19 cellular contexts compared by ENCODE assay signal in the genomic region with DNA sequence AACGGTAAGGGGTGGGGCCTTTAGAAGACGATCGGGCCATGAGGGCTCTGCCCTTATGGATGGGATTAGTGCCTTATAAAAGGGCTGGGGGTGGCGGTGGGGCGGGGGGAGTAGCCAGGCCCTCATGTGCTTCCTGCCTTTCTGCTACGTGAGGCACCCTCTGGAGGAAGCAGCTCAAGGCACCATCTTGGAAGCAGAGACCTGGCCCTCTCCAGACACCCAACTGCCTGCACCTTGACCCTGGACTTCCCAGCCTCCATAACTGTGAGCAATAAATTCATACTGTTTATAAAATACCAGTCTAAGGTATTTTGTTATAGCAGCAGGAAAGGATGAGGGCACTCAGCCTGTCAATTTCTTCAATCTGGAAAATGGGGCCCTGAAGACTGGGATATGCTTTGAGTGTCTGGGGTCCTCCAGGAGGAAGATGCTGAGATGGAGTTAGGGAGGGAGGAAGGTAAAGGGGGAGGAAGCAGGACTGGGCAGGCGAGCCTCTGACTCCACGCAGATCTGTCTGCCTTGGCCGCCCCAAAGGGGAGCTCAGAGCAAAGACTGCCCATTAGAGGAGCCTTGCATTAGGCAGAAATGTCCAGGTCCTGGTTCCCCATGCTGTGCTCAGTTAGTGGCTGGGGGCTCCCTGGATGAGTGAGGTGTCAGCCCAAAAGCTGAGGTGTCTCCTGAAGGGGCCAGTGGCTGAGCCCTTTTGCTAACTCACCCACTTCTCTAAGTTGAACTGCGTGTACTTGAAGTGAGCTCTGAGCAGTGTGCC. TPM values are rescaled to one million over a fixed set of nuclear protein-coding genes. Genes with fewer than 3 reads are reported as not detected.
DNase-seq lines count a peak whose midpoint lies in the region; ATAC-seq, FAIRE-seq and TF ChIP-seq lines count a peak whose summit lies in the region.
"Had no signal": no experiment of that assay in that cellular context is flagged by ENCODE, and none has a peak within 500 bp of the region (broad histone marks: within the 10 kb centered on the region; RNA-seq: fewer than 3 reads in every experiment).

No MANE protein-coding gene starts in this region.

- no peak overlapping the region for H3K56ac ChIP-seq in H1 (replicated peaks; ENCODE audit: insufficient read length, low read depth, low read length)

- no peak for ATAC-seq in SK-N-SH treated with all-trans-retinoic acid at 6 μM for 48 hours
- ATAC-seq: GM12878 had no signal

- H3K36me3 Mint-ChIP-seq in progenitor cell of endocrine pancreas (ENCODE audit: insufficient read depth), result no peaks in the 10 kb centered on the region

- DNase-seq in NCI-H82 treated with DMSO at 0.1 percent for 48 hours (lab: John Stamatoyannopoulos, UW; ENCODE audit: unreplicated experiment) (peak; percentile 13), H1 (ENCODE audit: low read depth in 1 of 2, low spot score in 2 of 2) (no peak), neuronal stem cell (ENCODE audit: low spot score) (no peak), ascending aorta (ENCODE audit: low spot score in 2 of 2) (no peak), progenitor cell of endocrine pancreas (ENCODE audit: low spot score, unreplicated experiment) (no peak)
- no peak for DNase-seq in activated CD4-positive, alpha-beta T cell treated with anti-CD3 and anti-CD28 coated beads for 48 hours
- DNase-seq: ACHN; BE2C; C1 segment of cervical spinal cord; Caco-2; CD4-positive, alpha-beta T cell; DMS79 treated with DMSO at 0.1 percent for 48 hours; GF-D8; GOT3; H9 had no signal

- H3K9me3 ChIP-seq in H1 (ENCODE audit: insufficient read depth in 2 of 2, low read depth in 1 of 2, low read length in 1 of 2) (no peaks in the 10 kb centered on the region), neuronal stem cell (replicated peaks in 1 of 2; ENCODE audit: control insufficient read depth in 2 of 2, insufficient read depth in 1 of 2, low read depth in 1 of 2, low read length in 2 of 2) (no peaks in the 10 kb centered on the region), ascending aorta (no peaks in the 10 kb centered on the region)
- H3K9me3 ChIP-seq: BE2C, Caco-2 had no signal

- H2AFZ ChIP-seq in H1 (ENCODE audit: low read length) (0 out of 2 replicates have a peak overlapping the region, but pooled peaks have one; percentile 5), neuronal stem cell (ENCODE audit: low read length) (no peak overlapping the region)

- no peak overlapping the region for H3K4ac ChIP-seq in H1 (replicated peaks; ENCODE audit: insufficient read length, low read depth, low read length)
- H3K4ac ChIP-seq in neuronal stem cell (ENCODE audit: low read length), result no peak overlapping the region

- H3K4me1 ChIP-seq in H1 (replicated peaks in 1 of 4; ENCODE audit: control insufficient read depth in 3 of 4, insufficient read depth in 4 of 4, low read length in 3 of 4), result no peaks in the 10 kb centered on the region
- H3K4me1 ChIP-seq in neuronal stem cell (ENCODE audit: control insufficient read depth in 2 of 2, insufficient read depth in 1 of 2, low read depth in 1 of 2, low read length in 2 of 2), result no peaks in the 10 kb centered on the region
- no peaks in the 10 kb centered on the region for H3K4me1 ChIP-seq in ascending aorta
- H3K4me1 ChIP-seq: BE2C, Caco-2 had no signal

- no peak overlapping the region for H2BK5ac ChIP-seq in H1 (ENCODE audit: low read depth, low read length)
- H2BK5ac ChIP-seq in neuronal stem cell (ENCODE audit: low read length), result no peak overlapping the region

- no peak overlapping the region for H2AK5ac ChIP-seq in H1 (ENCODE audit: low read depth, low read length)
- peak overlapping the region; percentile 50 for H2AK5ac ChIP-seq in neuronal stem cell (ENCODE audit: low read depth, low read length)

- no peak for TF ChIP-seq EP300 in H1 (IDR thresholded peaks at IDR 0.05; ENCODE audit: borderline replicate concordance in 1 of 2, low read depth in 2 of 2, low read length in 2 of 2)

- H3K9me3 Mint-ChIP-seq in progenitor cell of endocrine pancreas (ENCODE audit: low read depth), result no peaks in the 10 kb centered on the region
- H3K9me3 Mint-ChIP-seq: CD4-positive, alpha-beta T cell; H9 had no signal

- no peak for TF ChIP-seq RAD21 in H1 (IDR thresholded peaks at IDR 0.05 in 1 of 2, conservative IDR thresholded peaks at IDR 0.05 in 1 of 2; ENCODE audit: low read depth in 2 of 2, low read length in 2 of 2)

- intact Hi-C loops in ascending aorta (cut with DNase I), result no loop called here

- no peak overlapping the region for H3K4me3 ChIP-seq in H1 (ENCODE audit: extremely low read depth in 1 of 4, insufficient read depth in 2 of 4, low read depth in 3 of 4, low read length in 4 of 4)
- no peak overlapping the region for H3K4me3 ChIP-seq in neuronal stem cell (ENCODE audit: low read length in 2 of 2)
- no peak overlapping the region for H3K4me3 ChIP-seq in ascending aorta
- H3K4me3 ChIP-seq: GM12878 had no signal

- H3K79me1 ChIP-seq in H1 (ENCODE audit: low read depth, low read length), result no peaks in the 10 kb centered on the region
- no peaks in the 10 kb centered on the region for H3K79me1 ChIP-seq in neuronal stem cell (ENCODE audit: low read depth, low read length)

- no peaks in the 10 kb centered on the region for H3K79me2 ChIP-seq in H1 (ENCODE audit: control insufficient read depth in 1 of 2, insufficient read depth in 2 of 2, low read length in 2 of 2)

- no peak for TF ChIP-seq POLR2A in H1 (IDR thresholded peaks at IDR 0.05; ENCODE audit: control extremely low read depth in 1 of 2, low read depth in 2 of 2, low read length in 2 of 2)

- no peak overlapping the region for H3K4me3 Mint-ChIP-seq in progenitor cell of endocrine pancreas (ENCODE audit: low read depth)
- H3K4me3 Mint-ChIP-seq: CD4-positive, alpha-beta T cell; H9 had no signal

- H2BK120ac ChIP-seq in H1 (replicated peaks; ENCODE audit: low read depth, low read length) (no peak overlapping the region), neuronal stem cell (ENCODE audit: low read depth, low read length) (no peak overlapping the region)

- FAIRE-seq in H1 (lab: Jason Lieb, UNC), result no peak
- FAIRE-seq: A204.1, GM12878 had no signal

- POLR2A ChIA-PET in H1 (lab: Charles Lee; ENCODE audit: partially characterized antibody), result interaction anchor here (1.0 to 1.9 kb wide), 3 partner anchors 10 to 64 kb away, joined by 3 to 7 read pairs (median 5); a partner anchor contains a TSS

- CTCF ChIA-PET in H1 (lab: Charles Lee; ENCODE audit: partially characterized antibody), result interaction anchor here (0.6 to 1.2 kb wide), 3 partner anchors 23 to 1161 kb away, joined by 3 to 4 read pairs (median 3); no protein-coding TSS in a partner anchor

- H3K27ac ChIP-seq in H1 (ENCODE audit: low read depth, low read length) (no peak overlapping the region), neuronal stem cell (replicated peaks; ENCODE audit: low read length) (no peak overlapping the region), ascending aorta (no peak overlapping the region)

- H4K91ac ChIP-seq in H1 (replicated peaks; ENCODE audit: insufficient read length, low read length) (no peak overlapping the region), neuronal stem cell (ENCODE audit: low read depth, low read length, poor library complexity) (no peak overlapping the region)

- H3K27me3 Mint-ChIP-seq in progenitor cell of endocrine pancreas, result peaks cover 16% of the 10 kb centered on the region

- H3K18ac ChIP-seq in H1 (ENCODE audit: extremely low read depth, low read length), result no peak overlapping the region
- H3K18ac ChIP-seq in neuronal stem cell (ENCODE audit: low read length), result no peak overlapping the region

- no peak overlapping the region for H2BK20ac ChIP-seq in H1 (ENCODE audit: low read length)

- no peaks in the 10 kb centered on the region for H4K20me1 ChIP-seq in H1 (replicated peaks in 1 of 2; ENCODE audit: control insufficient read depth in 1 of 2, insufficient read depth in 2 of 2, low read length in 2 of 2)

- H3K14ac ChIP-seq in H1 (ENCODE audit: insufficient read length) (no peak overlapping the region), neuronal stem cell (ENCODE audit: low read length) (no peak overlapping the region)

- H2BK15ac ChIP-seq in H1 (ENCODE audit: low read length) (peak overlapping the region; percentile 75; the same call in 1 of the 2 replicates), neuronal stem cell (ENCODE audit: low read length) (no peak overlapping the region)

- H3K9ac ChIP-seq in H1 (replicated peaks in 1 of 4; ENCODE audit: extremely low read depth in 1 of 4, low read depth in 3 of 4, low read length in 3 of 4) (no peak overlapping the region), neuronal stem cell (ENCODE audit: low read depth, low read length, poor library complexity) (no peak overlapping the region)

- H3K4me2 ChIP-seq in H1 (ENCODE audit: insufficient read depth in 1 of 2, low read depth in 2 of 2, low read length in 2 of 2), result no peak overlapping the region
- peak overlapping the region; percentile 11 for H3K4me2 ChIP-seq in neuronal stem cell (ENCODE audit: insufficient read depth, low read length, poor library complexity, severe bottlenecking)

- H3K23ac ChIP-seq in H1 (ENCODE audit: insufficient read length), result no peak overlapping the region
- H3K23ac ChIP-seq in neuronal stem cell (ENCODE audit: low read depth, low read length, poor library complexity), result no peak overlapping the region

- H3K4me1 Mint-ChIP-seq in progenitor cell of endocrine pancreas (ENCODE audit: low read depth), result no peaks in the 10 kb centered on the region
- H3K4me1 Mint-ChIP-seq: H9 had no signal

- H3K36me3 ChIP-seq in H1 (ENCODE audit: control insufficient read depth in 2 of 4, insufficient read depth in 4 of 4, low read length in 3 of 4) (no peaks in the 10 kb centered on the region), neuronal stem cell (replicated peaks in 1 of 2; ENCODE audit: control insufficient read depth in 2 of 2, insufficient read depth in 2 of 2, low read length in 2 of 2) (no peaks in the 10 kb centered on the region), ascending aorta (no peaks in the 10 kb centered on the region)
- H3K36me3 ChIP-seq: BE2C had no signal

- no peak overlapping the region for H2BK12ac ChIP-seq in H1 (ENCODE audit: low read depth, low read length)
- no peak overlapping the region for H2BK12ac ChIP-seq in neuronal stem cell (ENCODE audit: low read length)

- no peaks in the 10 kb centered on the region for H3K23me2 ChIP-seq in H1 (ENCODE audit: low read depth, low read length)

- H3K27me3 ChIP-seq in H1 (replicated peaks in 1 of 4; ENCODE audit: control insufficient read depth in 3 of 4, extremely low read depth in 1 of 4, insufficient read depth in 3 of 4, low read length in 3 of 4), result peaks cover 0 to 5% (median 1%) of the 10 kb centered on the region in 4 experiments; a peak in 2 of 7 replicates
- H3K27me3 ChIP-seq in neuronal stem cell (ENCODE audit: control insufficient read depth in 3 of 3, insufficient read depth in 3 of 3, low read depth in 1 of 3, low read length in 3 of 3), result peaks cover 0 to 37% (median 5%) of the 10 kb centered on the region in 3 experiments
- no peaks in the 10 kb centered on the region for H3K27me3 ChIP-seq in ascending aorta

- no peak overlapping the region; the same call in none of the 2 replicates for H4K8ac ChIP-seq in H1 (ENCODE audit: extremely low read depth, insufficient read depth, low read length)
- H4K8ac ChIP-seq in neuronal stem cell (ENCODE audit: low read depth, low read length), result no peak overlapping the region

- no peak overlapping the region for H4K5ac ChIP-seq in H1 (ENCODE audit: insufficient read length, low read depth, low read length)

- no peak overlapping the region for H3K27ac Mint-ChIP-seq in progenitor cell of endocrine pancreas
- H3K27ac Mint-ChIP-seq: CD4-positive, alpha-beta T cell had no signal

- 92% methylated on average over 10 of the region's 10 CpGs; no CpG with 5 or more reads in 1 of the 2 experiments for WGBS in H1 (ENCODE audit: extremely low coverage in 1 of 2, insufficient coverage in 1 of 2, insufficient read length in 1 of 2, insufficient replicate concordance in 2 of 2, low coverage in 1 of 2, low lambda C conversion rate in 2 of 2, missing lambda C conversion rate in 1 of 2), 2 experiments
- no CpG with 5 or more reads among the region's 10 CpGs for WGBS in neuronal stem cell (ENCODE audit: extremely low coverage in 2 of 2, insufficient read length in 2 of 2, insufficient replicate concordance in 1 of 2), 2 donors

- TF ChIP-seq CTCF in H1 (IDR thresholded peaks at IDR 0.05; ENCODE audit: control extremely low read depth in 1 of 3, insufficient read depth in 1 of 3, low read depth in 1 of 3, low read length in 3 of 3) (no peak), ascending aorta (IDR thresholded peaks at IDR 0.05) (no peak), progenitor cell of endocrine pancreas (IDR thresholded peaks at IDR 0.05; ENCODE audit: unreplicated experiment) (no peak)

RNA-seq across cellular contexts. Expression of a gene that starts 5.3 kb away (rescaled TPM):
- total RNA-seq in H1 (2021; fragmentation: NEBNext Ultra II Directional; extraction: Animal tissue kit (Norgen Biotek cat#: 25700)), result not detected in 2 replicates
- not detected in 2 replicates for polyA plus RNA-seq in H1 (2011; rRNA removed)
- polyA plus RNA-seq in H1 (2011; cell fraction: cytosol; rRNA removed), result not detected
- not detected for polyA plus RNA-seq in H1 (2011; cell fraction: nucleus; rRNA removed)
- not detected in 4 replicates for polyA plus RNA-seq in H1 (2012, experiment 1 of 2)
- not detected for polyA plus RNA-seq in H1 (2012, experiment 2 of 2)
- not detected for polyA plus RNA-seq in H1 (2013, experiment 1 of 2)
- polyA plus RNA-seq in H1 (2013, experiment 2 of 2), result not detected
- not detected in 2 replicates for polyA minus RNA-seq in H1 (2011; rRNA and poly(A)+ RNA removed)
- polyA minus RNA-seq in H1 (2011; cell fraction: cytosol; rRNA and poly(A)+ RNA removed), result not detected
- not detected for polyA minus RNA-seq in H1 (2011; cell fraction: nucleus; rRNA and poly(A)+ RNA removed)
- polyA plus RNA-seq in neuronal stem cell (2013, experiment 1 of 2), result not detected
- polyA plus RNA-seq in neuronal stem cell (2013, experiment 2 of 2), result not detected
- total RNA-seq in ascending aorta (not detected), progenitor cell of endocrine pancreas (not detected in 2 replicates)
- total RNA-seq: Caco-2; CD4-positive, alpha-beta T cell; GM12878; H9; HT-29 had no signal
- polyA plus RNA-seq: GM12878 had no signal

RNA-seq across cellular contexts. Expression of a gene that starts 10.0 kb away (rescaled TPM):
- total RNA-seq in H1 (2021; fragmentation: NEBNext Ultra II Directional; extraction: Animal tissue kit (Norgen Biotek cat#: 25700)), result 47.3 and 49.6 TPM in 2 replicates
- 65.1 and 89.6 TPM in 2 replicates for polyA plus RNA-seq in H1 (2011; rRNA removed)
- 33.8 TPM for polyA plus RNA-seq in H1 (2011; cell fraction: cytosol; rRNA removed)
- 39.1 TPM for polyA plus RNA-seq in H1 (2011; cell fraction: nucleus; rRNA removed)
- 37.4 to 52.9 TPM (median 45.6 TPM) in 4 replicates for polyA plus RNA-seq in H1 (2012, experiment 1 of 2)
- polyA plus RNA-seq in H1 (2012, experiment 2 of 2), result 65.6 TPM
- 35.4 TPM for polyA plus RNA-seq in H1 (2013, experiment 1 of 2)
- polyA plus RNA-seq in H1 (2013, experiment 2 of 2), result 38.4 TPM
- 12.5 and 16.2 TPM in 2 replicates for polyA minus RNA-seq in H1 (2011; rRNA and poly(A)+ RNA removed)
- 28.0 TPM for polyA minus RNA-seq in H1 (2011; cell fraction: cytosol; rRNA and poly(A)+ RNA removed)
- polyA minus RNA-seq in H1 (2011; cell fraction: nucleus; rRNA and poly(A)+ RNA removed), result 25.7 TPM
- polyA plus RNA-seq in neuronal stem cell (2013, experiment 1 of 2), result 32.9 TPM
- 30.1 TPM for polyA plus RNA-seq in neuronal stem cell (2013, experiment 2 of 2)
- total RNA-seq in ascending aorta, result 159 TPM
- total RNA-seq in progenitor cell of endocrine pancreas, result 35.0 and 35.7 TPM in 2 replicates

RNA-seq across cellular contexts. Expression of a gene that starts 12.8 kb away (rescaled TPM):
- 52.7 and 55.0 TPM in 2 replicates for total RNA-seq in H1 (2021; fragmentation: NEBNext Ultra II Directional; extraction: Animal tissue kit (Norgen Biotek cat#: 25700))
- 27.2 and 45.1 TPM in 2 replicates for polyA plus RNA-seq in H1 (2011; rRNA removed)
- 26.4 TPM for polyA plus RNA-seq in H1 (2011; cell fraction: cytosol; rRNA removed)
- 74.8 TPM for polyA plus RNA-seq in H1 (2011; cell fraction: nucleus; rRNA removed)
- polyA plus RNA-seq in H1 (2012, experiment 1 of 2), result 24.2 to 30.4 TPM (median 27.3 TPM) in 4 replicates
- 25.8 TPM for polyA plus RNA-seq in H1 (2012, experiment 2 of 2)
- polyA plus RNA-seq in H1 (2013, experiment 1 of 2), result 28.4 TPM
- 28.5 TPM for polyA plus RNA-seq in H1 (2013, experiment 2 of 2)
- polyA minus RNA-seq in H1 (2011; rRNA and poly(A)+ RNA removed), result 14.8 and 18.7 TPM in 2 replicates
- polyA minus RNA-seq in H1 (2011; cell fraction: cytosol; rRNA and poly(A)+ RNA removed), result 32.3 TPM
- 30.9 TPM for polyA minus RNA-seq in H1 (2011; cell fraction: nucleus; rRNA and poly(A)+ RNA removed)
- 54.3 TPM for polyA plus RNA-seq in neuronal stem cell (2013, experiment 1 of 2)
- 53.2 TPM for polyA plus RNA-seq in neuronal stem cell (2013, experiment 2 of 2)
- total RNA-seq in ascending aorta (31.8 TPM), progenitor cell of endocrine pancreas (67.9 and 76.3 TPM in 2 replicates)

RNA-seq across cellular contexts. Expression of a gene that starts 35.1 kb away (rescaled TPM):
- total RNA-seq in H1 (2021; fragmentation: NEBNext Ultra II Directional; extraction: Animal tissue kit (Norgen Biotek cat#: 25700)), result 28.8 and 29.8 TPM in 2 replicates
- 54.4 and 68.6 TPM in 2 replicates for polyA plus RNA-seq in H1 (2011; rRNA removed)
- 66.1 TPM for polyA plus RNA-seq in H1 (2011; cell fraction: cytosol; rRNA removed)
- polyA plus RNA-seq in H1 (2011; cell fraction: nucleus; rRNA removed), result 52.2 TPM
- 25.4 to 39.2 TPM (median 35.0 TPM) in 4 replicates for polyA plus RNA-seq in H1 (2012, experiment 1 of 2)
- 35.9 TPM for polyA plus RNA-seq in H1 (2012, experiment 2 of 2)
- polyA plus RNA-seq in H1 (2013, experiment 1 of 2), result 19.5 TPM
- 19.1 TPM for polyA plus RNA-seq in H1 (2013, experiment 2 of 2)
- polyA minus RNA-seq in H1 (2011; rRNA and poly(A)+ RNA removed), result 27.2 TPM in 2 replicates
- 19.8 TPM for polyA minus RNA-seq in H1 (2011; cell fraction: cytosol; rRNA and poly(A)+ RNA removed)
- 17.7 TPM for polyA minus RNA-seq in H1 (2011; cell fraction: nucleus; rRNA and poly(A)+ RNA removed)
- polyA plus RNA-seq in neuronal stem cell (2013, experiment 1 of 2), result 39.8 TPM
- polyA plus RNA-seq in neuronal stem cell (2013, experiment 2 of 2), result 38.5 TPM
- 116 TPM for total RNA-seq in ascending aorta
- 39.2 and 39.5 TPM in 2 replicates for total RNA-seq in progenitor cell of endocrine pancreas

RNA-seq across cellular contexts. Expression of a gene that starts 48.9 kb away (rescaled TPM):
- 32.4 and 33.5 TPM in 2 replicates for total RNA-seq in H1 (2021; fragmentation: NEBNext Ultra II Directional; extraction: Animal tissue kit (Norgen Biotek cat#: 25700))
- 229 and 268 TPM in 2 replicates for polyA plus RNA-seq in H1 (2011; rRNA removed)
- polyA plus RNA-seq in H1 (2011; cell fraction: cytosol; rRNA removed), result 137 TPM
- polyA plus RNA-seq in H1 (2011; cell fraction: nucleus; rRNA removed), result 92.9 TPM
- 33.1 to 44.0 TPM (median 41.7 TPM) in 4 replicates for polyA plus RNA-seq in H1 (2012, experiment 1 of 2)
- polyA plus RNA-seq in H1 (2012, experiment 2 of 2), result 29.0 TPM
- 35.4 TPM for polyA plus RNA-seq in H1 (2013, experiment 1 of 2)
- 38.9 TPM for polyA plus RNA-seq in H1 (2013, experiment 2 of 2)
- polyA minus RNA-seq in H1 (2011; rRNA and poly(A)+ RNA removed), result 3.5 and 4.4 TPM in 2 replicates
- polyA minus RNA-seq in H1 (2011; cell fraction: cytosol; rRNA and poly(A)+ RNA removed), result 15.0 TPM
- polyA minus RNA-seq in H1 (2011; cell fraction: nucleus; rRNA and poly(A)+ RNA removed), result 24.3 TPM
- 76.5 TPM for polyA plus RNA-seq in neuronal stem cell (2013, experiment 1 of 2)
- 73.2 TPM for polyA plus RNA-seq in neuronal stem cell (2013, experiment 2 of 2)
- total RNA-seq in ascending aorta (189 TPM), progenitor cell of endocrine pancreas (63.3 and 68.6 TPM in 2 replicates)
